3 cellular contexts compared by ENCODE assay signal in genomic region chr9:126635661-126636439, GRCh38.
TF ChIP-seq lines count a peak whose summit lies in the region.

No MANE protein-coding gene starts in this region.

TF ChIP-seq in SK-N-SH treated with all-trans-retinoic acid at 6 μM for 48 hours, 23 proteins besides CTCF, POLR2A, EP300 and RAD21 (continued from another document):
- TF ChIP-seq TOX (CRISPR knock-in tag; IDR thresholded peaks at IDR 0.05; ENCODE audit: borderline replicate concordance): no peak
- no peak for TF ChIP-seq CSRNP3 (CRISPR knock-in tag; IDR thresholded peaks at IDR 0.05)
- no peak for TF ChIP-seq SNAI2 (CRISPR knock-in tag; IDR thresholded peaks at IDR 0.05)
- no peak for TF ChIP-seq ZNF565 (CRISPR knock-in tag; conservative IDR thresholded peaks at IDR 0.05; ENCODE audit: low read depth)
- TF ChIP-seq BACH2 (CRISPR knock-in tag; IDR thresholded peaks at IDR 0.05; ENCODE audit: borderline replicate concordance): no peak
- TF ChIP-seq PPARA (CRISPR knock-in tag; IDR thresholded peaks at IDR 0.05; ENCODE audit: borderline replicate concordance): no peak
- no peak for TF ChIP-seq ISL1 (CRISPR knock-in tag; IDR thresholded peaks at IDR 0.05)
- TF ChIP-seq POU6F1 (CRISPR knock-in tag; IDR thresholded peaks at IDR 0.05; ENCODE audit: borderline replicate concordance, low read depth): no peak
- TF ChIP-seq ZNF70 (CRISPR knock-in tag; IDR thresholded peaks at IDR 0.05): no peak

TF ChIP-seq in SK-N-SH, 30 proteins besides CTCF, POLR2A, EP300 and RAD21:
- TF ChIP-seq IRF3 (IDR thresholded peaks at IDR 0.05; ENCODE audit: low read depth, low read length) (no peak), TCF12 (IDR thresholded peaks at IDR 0.05) (no peak), RXRA (IDR thresholded peaks at IDR 0.05; ENCODE audit: borderline replicate concordance, low read depth) (no peak), MAX (IDR thresholded peaks at IDR 0.05; ENCODE audit: low read depth) (no peak), CHD2 (IDR thresholded peaks at IDR 0.05; ENCODE audit: low read length, partially characterized antibody) (no peak), MXI1 (IDR thresholded peaks at IDR 0.05; ENCODE audit: low read depth, low read length) (no peak), ZBTB33 (IDR thresholded peaks at IDR 0.05; ENCODE audit: borderline replicate concordance, low read depth) (no peak), EZH2phosphoT487 (IDR thresholded peaks at IDR 0.05; ENCODE audit: borderline replicate concordance, low read depth) (no peak), TEAD4 (IDR thresholded peaks at IDR 0.05; ENCODE audit: borderline replicate concordance, insufficient read depth) (no peak), NRF1 (IDR thresholded peaks at IDR 0.05; ENCODE audit: low read depth, low read length) (no peak), NFIC (IDR thresholded peaks at IDR 0.05; ENCODE audit: borderline replicate concordance) (no peak)

TF ChIP-seq in WTC11, 78 proteins besides CTCF, POLR2A, EP300 and RAD21 (continued from another document):
- TF ChIP-seq ZBTB43 (CRISPR knock-in tag; IDR thresholded peaks at IDR 0.05): no peak
- no peak for TF ChIP-seq JAZF1 (CRISPR knock-in tag; IDR thresholded peaks at IDR 0.05)
- TF ChIP-seq PRRX2 (CRISPR knock-in tag; IDR thresholded peaks at IDR 0.05): no peak
- no peak for TF ChIP-seq ZNF512 (CRISPR knock-in tag; IDR thresholded peaks at IDR 0.05; ENCODE audit: borderline replicate concordance)
- no peak for TF ChIP-seq ESRRA (CRISPR knock-in tag; IDR thresholded peaks at IDR 0.05; ENCODE audit: borderline replicate concordance)
- TF ChIP-seq SMAD3 (CRISPR knock-in tag; IDR thresholded peaks at IDR 0.05; ENCODE audit: borderline replicate concordance): no peak
- TF ChIP-seq ZNF532 (CRISPR knock-in tag; IDR thresholded peaks at IDR 0.05; ENCODE audit: borderline replicate concordance): no peak
- TF ChIP-seq ZNF671 (CRISPR knock-in tag; IDR thresholded peaks at IDR 0.05): no peak
- no peak for TF ChIP-seq TP53 (CRISPR knock-in tag; IDR thresholded peaks at IDR 0.05)
- TF ChIP-seq KAT7 (CRISPR knock-in tag; IDR thresholded peaks at IDR 0.05; ENCODE audit: borderline replicate concordance): no peak
- no peak for TF ChIP-seq MYBL2 (CRISPR knock-in tag; IDR thresholded peaks at IDR 0.05)
- no peak for TF ChIP-seq E2F4 (CRISPR knock-in tag; IDR thresholded peaks at IDR 0.05; ENCODE audit: borderline replicate concordance, low read depth)
- no peak for TF ChIP-seq ZNF263 (CRISPR knock-in tag; IDR thresholded peaks at IDR 0.05; ENCODE audit: low read depth)
- TF ChIP-seq AFF4 (CRISPR knock-in tag; IDR thresholded peaks at IDR 0.05; ENCODE audit: borderline replicate concordance): no peak
- no peak for TF ChIP-seq HMGA2 (CRISPR knock-in tag; IDR thresholded peaks at IDR 0.05)
